In genomic region chr3:99943931-99944761, GRCh38 we compare ENCODE assay signal across 19 cellular contexts.
A peak's percentile ranks its signal among the peaks of the same experiment; 100 is the strongest.
DNase-seq lines count a peak whose midpoint lies in the region; ATAC-seq, FAIRE-seq and TF ChIP-seq lines count a peak whose summit lies in the region.
"Had no signal": no experiment of that assay in that cellular context is flagged by ENCODE, and none has a peak within 500 bp of the region (broad histone marks: within the 10 kb centered on the region; RNA-seq: fewer than 3 reads in every experiment).

No MANE protein-coding gene starts in this region.

- TF ChIP-seq CTCF in astrocyte (IDR thresholded peaks at IDR 0.05; ENCODE audit: insufficient read depth, low read depth, low read length) (no peak), stomach (IDR thresholded peaks at IDR 0.05) (no peak), osteocyte (IDR thresholded peaks at IDR 0.05) (no peak)

- H3K9me3 ChIP-seq in astrocyte (ENCODE audit: insufficient read depth, low read depth, low read length) (no peaks in the 10 kb centered on the region), stomach (no peaks in the 10 kb centered on the region)
- H3K9me3 ChIP-seq: BLaER1 had no signal

- H3K27me3 ChIP-seq in astrocyte (ENCODE audit: insufficient read depth, low read length), result no peaks in the 10 kb centered on the region
- no peaks in the 10 kb centered on the region for H3K27me3 ChIP-seq in stomach
- no peaks in the 10 kb centered on the region for H3K27me3 ChIP-seq in H7 (ENCODE audit: control insufficient read depth, insufficient read depth, low read length)
- H3K27me3 ChIP-seq: BLaER1 had no signal

- H3K27ac ChIP-seq in astrocyte (ENCODE audit: low read depth, low read length) (no peak overlapping the region), stomach (peak overlapping the region in 4 of 5 donors; percentile 17 to 65 (median 62))
- H3K27ac ChIP-seq: BLaER1, epithelial cell of prostate, RWPE1 had no signal

- H2AFZ ChIP-seq in astrocyte (ENCODE audit: low read depth, low read length), result no peak overlapping the region

- 28 to 47% (median 40%) methylated on average over 4 of the region's 4 CpGs for WGBS in stomach, 5 donors

- no peaks in the 10 kb centered on the region for H3K36me3 ChIP-seq in astrocyte (ENCODE audit: insufficient read depth, low read length)
- no peaks in the 10 kb centered on the region for H3K36me3 ChIP-seq in stomach
- H3K36me3 ChIP-seq in H7 (replicated peaks; ENCODE audit: control insufficient read depth, insufficient read depth, low read length), result no peaks in the 10 kb centered on the region
- H3K36me3 ChIP-seq: BLaER1 had no signal

- peak overlapping the region; percentile 11 for H3K4me2 ChIP-seq in astrocyte (ENCODE audit: low read length)
- H3K4me2 ChIP-seq: BLaER1 had no signal

- no peaks in the 10 kb centered on the region for H3K36me3 Mint-ChIP-seq in astrocyte (ENCODE audit: low read depth, unreplicated experiment)
- no peaks in the 10 kb centered on the region for H3K36me3 Mint-ChIP-seq in osteocyte (ENCODE audit: unreplicated experiment)

- no peak for FAIRE-seq in astrocyte (lab: Jason Lieb, UNC)

- H3K9me3 Mint-ChIP-seq in astrocyte (ENCODE audit: unreplicated experiment), result no peaks in the 10 kb centered on the region
- no peaks in the 10 kb centered on the region for H3K9me3 Mint-ChIP-seq in osteocyte (ENCODE audit: unreplicated experiment)
- H3K9me3 Mint-ChIP-seq: activated B cell treated with CpG ODN at 0.5 μM for 24 hours; dendritic cell treated with granulocyte-macrophage colony-stimulating factor and Interleukin-4, amounts not matched to agents 40 ng/mL and 50 ng/mL, for 4 days; naive thymus-derived CD8-positive, alpha-beta T cell had no signal

- TF ChIP-seq EP300 in stomach (IDR thresholded peaks at IDR 0.05), result no peak

- H3K4me1 ChIP-seq in astrocyte (ENCODE audit: insufficient read depth, low read length) (peaks cover 7% of the 10 kb centered on the region), stomach (peaks cover 20 to 74% (median 37%) of the 10 kb centered on the region in 4 donors)

- no peak overlapping the region for H3K9ac ChIP-seq in astrocyte (ENCODE audit: low read length)
- H3K9ac ChIP-seq: BLaER1 had no signal

- intact Hi-C loops in stomach (cut with DNase I; ENCODE audit: low total_unique reads), result no loop called here

- peak overlapping the region; percentile 20 for H3K27ac Mint-ChIP-seq in astrocyte (ENCODE audit: unreplicated experiment)
- no peak overlapping the region for H3K27ac Mint-ChIP-seq in osteocyte (ENCODE audit: unreplicated experiment)
- H3K27ac Mint-ChIP-seq: activated B cell treated with CpG ODN at 0.5 μM for 24 hours; dendritic cell treated with granulocyte-macrophage colony-stimulating factor and Interleukin-4, amounts not matched to agents 40 ng/mL and 50 ng/mL, for 4 days had no signal

- DNase-seq in NCI-H226, result peak; percentile 95
- peak; percentile 63 for DNase-seq in astrocyte (ENCODE audit: low read depth)
- DNase-seq in islet precursor cell, result peak; percentile 66
- no peak for DNase-seq in stomach
- DNase-seq in osteocyte (ENCODE audit: extremely low spot score, unreplicated experiment), result no peak
- no peak for DNase-seq in H7
- DNase-seq in NCI-H748 treated with DMSO at 0.1 percent for 48 hours (lab: John Stamatoyannopoulos, UW), result no peak
- DNase-seq: activated B cell treated with CpG ODN at 0.5 μM for 24 hours; activated effector memory CD4-positive, alpha-beta T cell treated with Interleukin-2 at 50 U/mL for 16 hours; hippocampal formation; Kasumi-1; left colon; naive thymus-derived CD8-positive, alpha-beta T cell; stimulated activated CD4-positive, alpha-beta T cell treated with anti-CD3 and anti-CD28 coated beads, Interleukin-2, amount 100 ng/mL, for 24 hours had no signal

- no peaks in the 10 kb centered on the region for H3K27me3 Mint-ChIP-seq in astrocyte (ENCODE audit: low read depth, unreplicated experiment)
- no peaks in the 10 kb centered on the region for H3K27me3 Mint-ChIP-seq in osteocyte (ENCODE audit: unreplicated experiment)
- H3K27me3 Mint-ChIP-seq: activated B cell treated with CpG ODN at 0.5 μM for 24 hours; dendritic cell treated with granulocyte-macrophage colony-stimulating factor and Interleukin-4, amounts not matched to agents 40 ng/mL and 50 ng/mL, for 4 days; naive thymus-derived CD8-positive, alpha-beta T cell had no signal

- no peak overlapping the region for H3K4me3 Mint-ChIP-seq in astrocyte (ENCODE audit: unreplicated experiment)
- no peak overlapping the region for H3K4me3 Mint-ChIP-seq in osteocyte (ENCODE audit: unreplicated experiment)
- H3K4me3 Mint-ChIP-seq: activated B cell treated with CpG ODN at 0.5 μM for 24 hours; dendritic cell treated with granulocyte-macrophage colony-stimulating factor and Interleukin-4, amounts not matched to agents 40 ng/mL and 50 ng/mL, for 4 days; naive thymus-derived CD8-positive, alpha-beta T cell had no signal

- no peak for ATAC-seq in HG03432 (IDR thresholded peaks at IDR 0.05; ENCODE audit: unreplicated experiment)
- ATAC-seq: naive thymus-derived CD8-positive, alpha-beta T cell had no signal

- H4K20me1 ChIP-seq in astrocyte (ENCODE audit: insufficient read depth, low read length), result no peaks in the 10 kb centered on the region

- H3K4me3 ChIP-seq in astrocyte (ENCODE audit: insufficient read depth, low read depth, low read length) (no peak overlapping the region), stomach (no peak overlapping the region), H7 (ENCODE audit: insufficient read depth, low read depth, low read length) (no peak overlapping the region)
- H3K4me3 ChIP-seq: BLaER1 had no signal

- no peaks in the 10 kb centered on the region for H3K79me2 ChIP-seq in astrocyte (ENCODE audit: insufficient read depth, low read length)

- H3K4me1 Mint-ChIP-seq in astrocyte (ENCODE audit: low read depth, unreplicated experiment), result peaks cover 28% of the 10 kb centered on the region
- H3K4me1 Mint-ChIP-seq in osteocyte (ENCODE audit: unreplicated experiment), result peaks cover 31% of the 10 kb centered on the region

- no peak for TF ChIP-seq POLR2A in stomach (IDR thresholded peaks at IDR 0.05)

Comparison
In these comparisons a context has a peak if more than half of its experiments do, and no peak if none do; other contexts are left out.
1. DNase-seq: peak in NCI-H226 (single experiment), astrocyte (single experiment) and islet precursor cell (single experiment); none in stomach (single experiment), osteocyte (single experiment), H7 (single experiment) and NCI-H748 treated with DMSO at 0.1 percent for 48 hours (single experiment).